In genomic region chr1:175376194-175376593, GRCh38 we compare ENCODE assay signal across 11 cellular contexts.
DNase-seq lines count a peak whose midpoint lies in the region; ATAC-seq and TF ChIP-seq lines count a peak whose summit lies in the region.
"Had no signal": no experiment of that assay in that cellular context is flagged by ENCODE, and none has a peak within 500 bp of the region (broad histone marks: within the 10 kb centered on the region; RNA-seq: fewer than 3 reads in every experiment).

No MANE protein-coding gene starts in this region.

- no peak for ATAC-seq in HG03469 (IDR thresholded peaks at IDR 0.05; ENCODE audit: unreplicated experiment)

- no peaks in the 10 kb centered on the region for H3K9me3 Mint-ChIP-seq in neural progenitor cell
- H3K9me3 Mint-ChIP-seq: activated B cell treated with CpG ODN at 0.5 μM for 24 hours had no signal

- TF ChIP-seq CTCF in neural progenitor cell (IDR thresholded peaks at IDR 0.05): peak; percentile 60

- peaks cover 22% of the 10 kb centered on the region for H3K27me3 ChIP-seq in adipocyte (replicated peaks; ENCODE audit: control insufficient read depth, insufficient read depth, low read length)
- no peaks in the 10 kb centered on the region for H3K27me3 ChIP-seq in neural progenitor cell
- H3K27me3 ChIP-seq: BLaER1 had no signal

- H3K9ac ChIP-seq in adipocyte (ENCODE audit: low read length) (no peak overlapping the region), neural progenitor cell (no peak overlapping the region)
- H3K9ac ChIP-seq: BLaER1 had no signal

- no peaks in the 10 kb centered on the region for H3F3A ChIP-seq in neural progenitor cell (ENCODE audit: low read depth)

- H3K4me1 Mint-ChIP-seq in neural progenitor cell: peaks cover 9% of the 10 kb centered on the region
- H3K4me1 Mint-ChIP-seq: activated B cell treated with CpG ODN at 0.5 μM for 24 hours had no signal

- no peak overlapping the region for H3K4me2 ChIP-seq in neural progenitor cell
- H3K4me2 ChIP-seq: BLaER1 had no signal

- H4K20me1 ChIP-seq in neural progenitor cell (ENCODE audit: low read depth): no peaks in the 10 kb centered on the region
- H4K20me1 ChIP-seq: BLaER1 had no signal

- H3K36me3 ChIP-seq in adipocyte (ENCODE audit: control insufficient read depth, insufficient read depth, low read length, severe bottlenecking) (no peaks in the 10 kb centered on the region), neural progenitor cell (no peaks in the 10 kb centered on the region)
- H3K36me3 ChIP-seq: BLaER1 had no signal

- H3K4me3 ChIP-seq in Jurkat, Clone E6-1 (ENCODE audit: low read length): no peak overlapping the region
- H3K4me3 ChIP-seq in adipocyte (ENCODE audit: low read length) (no peak overlapping the region), neural progenitor cell (no peak overlapping the region)
- H3K4me3 ChIP-seq: BLaER1 had no signal

- no peak overlapping the region for H3K4me3 Mint-ChIP-seq in neural progenitor cell
- H3K4me3 Mint-ChIP-seq: activated B cell treated with CpG ODN at 0.5 μM for 24 hours had no signal

- H3K27ac Mint-ChIP-seq in neural progenitor cell: no peak overlapping the region
- H3K27ac Mint-ChIP-seq: activated B cell treated with CpG ODN at 0.5 μM for 24 hours had no signal

- H3K79me2 ChIP-seq in neural progenitor cell (ENCODE audit: low read depth): no peaks in the 10 kb centered on the region

- DNase-seq in NCI-H345 (lab: John Stamatoyannopoulos, UW) (peak; percentile 4), NCI-H345 treated with DMSO at 0.1 percent for 48 hours (lab: John Stamatoyannopoulos, UW; ENCODE audit: unreplicated experiment) (no peak), adipocyte (ENCODE audit: low read depth) (peak; percentile 2), neural progenitor cell (ENCODE audit: low spot score) (peak; percentile 35), cerebellar nuclear complex (lab: John Stamatoyannopoulos, UW) (no peak)
- peak; percentile 23 for DNase-seq in Jurkat, Clone E6-1 (ENCODE audit: low read depth, low spot score)
- DNase-seq in activated T-cell treated with anti-CD3 and anti-CD28 coated beads, Interleukin-2, amount 50 U/mL, for 48 hours: no peak
- DNase-seq: activated B cell treated with CpG ODN at 0.5 μM for 24 hours had no signal

- H3K4me1 ChIP-seq in adipocyte (ENCODE audit: control insufficient read depth, insufficient read depth, low read length): no peaks in the 10 kb centered on the region
- H3K4me1 ChIP-seq in neural progenitor cell: no peaks in the 10 kb centered on the region

- H3K27me3 Mint-ChIP-seq in neural progenitor cell (ENCODE audit: insufficient read depth, low read depth): peaks cover 14% of the 10 kb centered on the region

- H3K9me3 ChIP-seq in adipocyte (ENCODE audit: control insufficient read depth, low read length): no peaks in the 10 kb centered on the region
- H3K9me3 ChIP-seq in neural progenitor cell (ENCODE audit: low read depth): no peaks in the 10 kb centered on the region
- H3K9me3 ChIP-seq: BLaER1 had no signal

- no peak overlapping the region for H2AFZ ChIP-seq in neural progenitor cell (replicated peaks)

- H3K36me3 Mint-ChIP-seq in neural progenitor cell: no peaks in the 10 kb centered on the region

- no peak overlapping the region for H3K27ac ChIP-seq in neural progenitor cell
- H3K27ac ChIP-seq: BLaER1, epithelial cell of prostate had no signal

Comparison
In these comparisons a context has a peak if more than half of its experiments do, and no peak if none do; other contexts are left out.
1. DNase-seq: peak in NCI-H345 (single experiment), Jurkat, Clone E6-1 (single experiment), adipocyte (single experiment) and neural progenitor cell (single experiment); none in NCI-H345 treated with DMSO at 0.1 percent for 48 hours (single experiment), cerebellar nuclear complex (0 of 2) and activated T-cell treated with anti-CD3 and anti-CD28 coated beads, Interleukin-2, amount 50 U/mL, for 48 hours (0 of 2).